ENCODE assay signal across 1 cellular context in the genomic region with DNA sequence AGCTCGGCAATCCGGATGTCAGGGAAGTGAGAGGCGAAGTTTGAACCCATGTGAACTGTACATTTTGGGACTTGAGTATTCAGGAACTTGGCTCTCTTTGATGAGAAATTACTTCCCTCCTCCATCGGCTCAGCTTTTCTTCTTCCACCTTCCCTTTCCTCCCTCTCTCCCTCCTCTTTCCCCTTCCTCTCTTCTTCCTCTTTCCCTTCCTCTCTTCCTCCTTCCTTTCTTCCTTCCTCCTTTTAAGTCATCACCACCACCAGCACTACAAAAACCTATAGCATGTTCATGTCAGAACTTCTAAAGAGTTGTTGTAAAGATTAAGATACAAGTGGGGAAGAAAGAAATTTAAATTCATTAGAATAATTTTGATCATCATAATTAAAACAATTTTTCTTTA.
TF ChIP-seq lines count a peak whose summit lies in the region.

No MANE protein-coding gene starts in this region.

TF ChIP-seq in K562, 482 proteins besides CTCF, POLR2A, EP300 and RAD21:
- no peak for TF ChIP-seq DACH1 (IDR thresholded peaks at IDR 0.05; ENCODE audit: partially characterized antibody)
- TF ChIP-seq, protein P1, sequence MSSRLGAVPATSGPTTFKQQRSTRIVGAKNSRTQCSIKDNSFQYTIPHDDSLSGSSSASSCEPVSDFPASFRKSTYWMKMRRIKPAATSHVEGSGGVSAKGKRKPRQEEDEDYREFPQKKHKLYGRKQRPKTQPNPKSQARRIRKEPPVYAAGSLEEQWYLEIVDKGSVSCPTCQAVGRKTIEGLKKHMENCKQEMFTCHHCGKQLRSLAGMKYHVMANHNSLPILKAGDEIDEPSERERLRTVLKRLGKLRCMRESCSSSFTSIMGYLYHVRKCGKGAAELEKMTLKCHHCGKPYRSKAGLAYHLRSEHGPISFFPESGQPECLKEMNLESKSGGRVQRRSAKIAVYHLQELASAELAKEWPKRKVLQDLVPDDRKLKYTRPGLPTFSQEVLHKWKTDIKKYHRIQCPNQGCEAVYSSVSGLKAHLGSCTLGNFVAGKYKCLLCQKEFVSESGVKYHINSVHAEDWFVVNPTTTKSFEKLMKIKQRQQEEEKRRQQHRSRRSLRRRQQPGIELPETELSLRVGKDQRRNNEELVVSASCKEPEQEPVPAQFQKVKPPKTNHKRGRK (tag; IDR thresholded peaks at IDR 0.05) = peak; percentile 55; the same call in 1 of the 2 replicates
- TF ChIP-seq, protein P2, sequence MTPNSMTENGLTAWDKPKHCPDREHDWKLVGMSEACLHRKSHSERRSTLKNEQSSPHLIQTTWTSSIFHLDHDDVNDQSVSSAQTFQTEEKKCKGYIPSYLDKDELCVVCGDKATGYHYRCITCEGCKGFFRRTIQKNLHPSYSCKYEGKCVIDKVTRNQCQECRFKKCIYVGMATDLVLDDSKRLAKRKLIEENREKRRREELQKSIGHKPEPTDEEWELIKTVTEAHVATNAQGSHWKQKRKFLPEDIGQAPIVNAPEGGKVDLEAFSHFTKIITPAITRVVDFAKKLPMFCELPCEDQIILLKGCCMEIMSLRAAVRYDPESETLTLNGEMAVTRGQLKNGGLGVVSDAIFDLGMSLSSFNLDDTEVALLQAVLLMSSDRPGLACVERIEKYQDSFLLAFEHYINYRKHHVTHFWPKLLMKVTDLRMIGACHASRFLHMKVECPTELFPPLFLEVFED (CRISPR knock-in tag; conservative IDR thresholded peaks at IDR 0.05) = 0 out of 2 replicates have a peak, but pooled peaks have one; percentile 35
- TF ChIP-seq, protein P3, sequence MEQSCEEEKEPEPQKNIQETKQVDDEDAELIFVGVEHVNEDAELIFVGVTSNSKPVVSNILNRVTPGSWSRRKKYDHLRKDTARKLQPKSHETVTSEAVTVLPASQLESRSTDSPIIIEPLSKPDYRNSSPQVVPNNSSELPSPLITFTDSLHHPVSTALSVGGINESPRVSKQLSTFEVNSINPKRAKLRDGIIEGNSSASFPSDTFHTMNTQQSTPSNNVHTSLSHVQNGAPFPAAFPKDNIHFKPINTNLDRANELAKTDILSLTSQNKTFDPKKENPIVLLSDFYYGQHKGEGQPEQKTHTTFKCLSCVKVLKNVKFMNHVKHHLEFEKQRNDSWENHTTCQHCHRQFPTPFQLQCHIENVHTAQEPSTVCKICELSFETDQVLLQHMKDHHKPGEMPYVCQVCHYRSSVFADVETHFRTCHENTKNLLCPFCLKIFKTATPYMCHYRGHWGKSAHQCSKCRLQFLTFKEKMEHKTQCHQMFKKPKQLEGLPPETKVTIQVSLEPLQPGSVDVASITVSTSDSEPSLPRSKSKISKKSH (CRISPR knock-in tag; IDR thresholded peaks at IDR 0.05) = no peak
- TF ChIP-seq OTX1 (CRISPR knock-in tag; IDR thresholded peaks at IDR 0.05) = 0 out of 2 replicates have a peak, but pooled peaks have one; percentile 44
- peak; percentile 66; the same call in 1 of the 2 replicates for TF ChIP-seq ELF4 (CRISPR knock-in tag; IDR thresholded peaks at IDR 0.05)
